25 cellular contexts compared by ENCODE assay signal in the genomic region with DNA sequence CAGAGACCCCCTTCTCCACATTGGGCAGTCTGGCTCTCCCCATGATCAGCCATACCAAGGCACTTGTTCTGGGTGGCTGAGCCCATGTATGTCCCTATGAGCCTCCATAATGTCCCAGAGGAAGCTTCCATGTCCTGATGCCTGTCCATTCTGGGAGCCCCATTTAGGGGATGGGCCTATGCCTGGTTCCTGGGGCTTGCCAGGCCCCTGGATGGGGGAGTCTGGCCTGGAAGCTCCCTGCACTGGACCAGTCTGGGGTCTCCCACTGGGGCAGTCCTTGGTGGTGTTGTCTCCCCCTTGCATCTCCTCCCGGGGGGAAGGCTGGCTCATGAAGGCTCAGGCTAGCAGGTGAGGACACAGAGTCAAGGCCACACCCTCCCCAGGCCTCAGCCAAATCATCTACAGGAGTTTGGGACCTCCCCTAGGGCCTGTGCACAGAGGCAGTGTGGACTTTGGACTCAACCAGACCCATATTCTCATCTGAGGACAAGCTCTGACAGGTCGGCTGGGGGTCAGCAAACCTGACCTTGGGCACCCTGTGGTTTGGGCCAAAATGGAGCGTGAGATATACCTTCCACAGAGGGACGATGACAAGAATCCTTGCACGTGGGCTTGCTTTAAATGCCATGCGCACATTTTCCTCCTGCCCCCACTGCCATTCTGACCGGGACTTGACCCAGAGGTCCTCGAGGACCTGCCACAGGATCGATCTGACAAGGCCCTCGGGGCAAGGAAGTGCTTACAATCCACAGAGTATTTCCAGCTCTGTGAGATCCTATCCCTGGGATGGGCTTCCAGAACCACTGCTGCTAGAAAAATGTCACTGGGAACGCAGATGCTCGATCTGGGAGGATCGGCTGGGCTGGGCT. TPM values are rescaled to one million over a fixed set of nuclear protein-coding genes. Genes with fewer than 3 reads are reported as not detected.
DNase-seq lines count a peak whose midpoint lies in the region; ATAC-seq, FAIRE-seq and TF ChIP-seq lines count a peak whose summit lies in the region.
"Had no signal": no experiment of that assay in that cellular context is flagged by ENCODE, and none has a peak within 500 bp of the region (broad histone marks: within the 10 kb centered on the region; RNA-seq: fewer than 3 reads in every experiment).

No MANE protein-coding gene starts in this region.

- H3K36me3 ChIP-seq in right atrium auricular region, result no peaks in the 10 kb centered on the region
- no peaks in the 10 kb centered on the region for H3K36me3 ChIP-seq in kidney (ENCODE audit: control insufficient read depth in 1 of 2, insufficient read depth in 2 of 2, low read length in 2 of 2)
- H3K36me3 ChIP-seq: BLaER1, brain microvascular endothelial cell, HAP-1, left ventricle myocardium inferior had no signal

- peak; percentile 12 for DNase-seq in left ventricle myocardium superior
- DNase-seq in right atrium auricular region (ENCODE audit: low spot score), result no peak
- peak; percentile 17 for DNase-seq in NCI-H69 (lab: John Stamatoyannopoulos, UW)
- DNase-seq in kidney, result peak; percentile 56
- DNase-seq in stimulated activated naive CD4-positive, alpha-beta T cell treated with Interleukin-2 at 50 U/mL for 16 hours (lab: John Stamatoyannopoulos, UW), result no peak
- DNase-seq in cerebellar cortex (ENCODE audit: low spot score), result no peak
- DNase-seq in kidney tubule cell (ENCODE audit: low spot score), result no peak
- DNase-seq in NCI-H510A (lab: John Stamatoyannopoulos, UW), result no peak
- DNase-seq: activated CD4-positive, alpha-beta T cell treated with anti-CD3 and anti-CD28 coated beads, Interleukin-2, amount 50 U/mL, for 1 hour; brain microvascular endothelial cell; MM.1S; NCI-H1436 treated with DMSO at 0.1 percent for 48 hours; PC-3; stimulated activated CD8-positive, alpha-beta memory T cell treated with anti-CD3 and anti-CD28 coated beads, Interleukin-4, amount 100 ng/mL, for 48 hours; T-helper 2 cell had no signal

- no peak for ATAC-seq in left ventricle myocardium superior
- ATAC-seq: PC-3 had no signal

- TF ChIP-seq CTCF in right atrium auricular region (IDR thresholded peaks at IDR 0.05) (no peak), kidney (IDR thresholded peaks at IDR 0.05; ENCODE audit: borderline replicate concordance, extremely low read depth, insufficient read depth) (no peak)

- no peak for FAIRE-seq in kidney (lab: Jason Lieb, UNC)
- FAIRE-seq: D721Med, endometrium had no signal

- no peak overlapping the region for H3K9ac ChIP-seq in kidney (ENCODE audit: low read length in 2 of 2)
- H3K9ac ChIP-seq: BLaER1 had no signal

- intact Hi-C loops in left ventricle myocardium superior (cut with micrococcal nuclease) (no loop called here), kidney (cut with DNase I) (no loop called here)

- no peaks in the 10 kb centered on the region for H3K27me3 ChIP-seq in right atrium auricular region
- H3K27me3 ChIP-seq: BLaER1 had no signal

- H3K27ac ChIP-seq in right atrium auricular region, result no peak overlapping the region
- no peak overlapping the region for H3K27ac ChIP-seq in kidney (ENCODE audit: low read depth in 2 of 2, low read length in 2 of 2)
- H3K27ac ChIP-seq: BLaER1, brain microvascular endothelial cell, coronary artery, left ventricle myocardium inferior, VCaP had no signal

- H3K4me3 ChIP-seq in right atrium auricular region (no peak overlapping the region), kidney (ENCODE audit: low read length in 2 of 2) (no peak overlapping the region)
- H3K4me3 ChIP-seq: BLaER1, coronary artery, HAP-1, left ventricle myocardium inferior had no signal

- no peaks in the 10 kb centered on the region for H3K4me1 ChIP-seq in right atrium auricular region
- H3K4me1 ChIP-seq in kidney (ENCODE audit: control insufficient read depth in 1 of 2, insufficient read depth in 1 of 2, low read depth in 1 of 2, low read length in 2 of 2), result no peaks in the 10 kb centered on the region
- H3K4me1 ChIP-seq: HAP-1, left ventricle myocardium inferior had no signal

- H3K9me3 ChIP-seq in right atrium auricular region, result no peaks in the 10 kb centered on the region
- no peaks in the 10 kb centered on the region for H3K9me3 ChIP-seq in kidney (ENCODE audit: control insufficient read depth in 1 of 2, low read length in 2 of 2)
- H3K9me3 ChIP-seq: BLaER1, HAP-1, left ventricle myocardium inferior had no signal

RNA-seq across cellular contexts. Expression of gene INHBB, which starts 38.8 kb away (rescaled TPM):
- total RNA-seq in left ventricle myocardium superior, result 2.8 TPM
- total RNA-seq in right atrium auricular region, result 1 to 10 TPM in 1 of 2 donors, under 1 TPM in 1; 0.74 to 5.9 TPM
- 3.7 TPM for total RNA-seq in kidney
- 0.49 TPM for polyA plus RNA-seq in kidney (ENCODE audit: insufficient read depth, low read depth, low replicate concordance)
- total RNA-seq: activated T-helper 2 cell treated with anti-CD3 and anti-CD28 coated beads, Interferon-gamma antibody, Interleukin-2, Interleukin-4, amounts not matched to agents 10 μg/mL and 5 μg/mL and 100 μg/mL, durations not matched to agents 14 hours and 24 hours and 36 hours; fibroblast of lung; SK-MEL-5 had no signal

Comparison
In these comparisons a context has a peak if more than half of its experiments do, and no peak if none do; other contexts are left out.
1. DNase-seq: peak in left ventricle myocardium superior (single experiment), NCI-H69 (single experiment) and kidney (single experiment); none in right atrium auricular region (single experiment), stimulated activated naive CD4-positive, alpha-beta T cell treated with Interleukin-2 at 50 U/mL for 16 hours (single experiment), cerebellar cortex (single experiment), kidney tubule cell (single experiment) and NCI-H510A (single experiment).